In genomic region chr1:202576816-202577215, GRCh38 we compare ENCODE assay signal across 9 cellular contexts.
DNase-seq lines count a peak whose midpoint lies in the region; ATAC-seq and TF ChIP-seq lines count a peak whose summit lies in the region.
"Had no signal": no experiment of that assay in that cellular context is flagged by ENCODE, and none has a peak within 500 bp of the region (broad histone marks: within the 10 kb centered on the region; RNA-seq: fewer than 3 reads in every experiment).

No MANE protein-coding gene starts in this region.

- H3K27me3 ChIP-seq in right atrium auricular region = no peaks in the 10 kb centered on the region
- no peaks in the 10 kb centered on the region for H3K27me3 ChIP-seq in stomach
- H3K27me3 ChIP-seq in BE2C = no peaks in the 10 kb centered on the region

- H3K4me1 ChIP-seq in HEK293 (ENCODE audit: control insufficient read depth, insufficient read depth, low read length) (peaks cover 8% of the 10 kb centered on the region), right atrium auricular region (peaks cover 0 to 54% of the 10 kb centered on the region in 2 donors), stomach (peaks cover 0 to 83% (median 45%) of the 10 kb centered on the region in 4 donors), BE2C (peaks cover 83% of the 10 kb centered on the region)

- no peak for TF ChIP-seq CTCF in HEK293 (tag by site-specific recombination; IDR thresholded peaks at IDR 0.05)
- no peak for TF ChIP-seq CTCF in right atrium auricular region (IDR thresholded peaks at IDR 0.05)
- no peak for TF ChIP-seq CTCF in stomach (IDR thresholded peaks at IDR 0.05)
- no peak for TF ChIP-seq CTCF in BE2C (IDR thresholded peaks at IDR 0.05; ENCODE audit: low read depth, low read length)

- H3K4me3 ChIP-seq in HEK293 (ENCODE audit: low read depth, low read length) = no peak overlapping the region
- H3K4me3 ChIP-seq in right atrium auricular region = no peak overlapping the region
- H3K4me3 ChIP-seq in stomach = no peak overlapping the region
- no peak overlapping the region for H3K4me3 ChIP-seq in BE2C (ENCODE audit: low read depth, low read length)

- H3K9me3 ChIP-seq in HEK293 (ENCODE audit: control insufficient read depth, insufficient read depth, low read depth, low read length) (no peaks in the 10 kb centered on the region), right atrium auricular region (no peaks in the 10 kb centered on the region), stomach (no peaks in the 10 kb centered on the region), BE2C (no peaks in the 10 kb centered on the region)

- peak; percentile 70 for DNase-seq in amniotic epithelial cell (ENCODE audit: low read depth)
- no peak for DNase-seq in right atrium auricular region (ENCODE audit: low spot score)
- no peak for DNase-seq in stomach
- no peak for DNase-seq in BE2C

- CTCF ChIA-PET in HEK293 (lab: Yijun Ruan, JAX) = interaction anchor here (0.6 to 1.5 kb wide), 8 partner anchors 9 to 113 kb away, joined by 3 to 6 read pairs (median 4); no protein-coding TSS in a partner anchor

- ATAC-seq in GM18870 (IDR thresholded peaks at IDR 0.05; ENCODE audit: unreplicated experiment) = no peak
- no peak for ATAC-seq in GM21526 (IDR thresholded peaks at IDR 0.05; ENCODE audit: low FRiP score, unreplicated experiment)
- ATAC-seq in GM19395 (IDR thresholded peaks at IDR 0.05; ENCODE audit: unreplicated experiment) = no peak

- intact Hi-C loops in stomach (cut with DNase I; ENCODE audit: low total_unique reads) = no loop called here

- POLR2A ChIA-PET in HEK293 (lab: Yijun Ruan, JAX) = no interaction called here

- 65 to 90% (median 69%) methylated on average over 1 of the region's 1 CpG for WGBS in stomach, 5 donors

- H3K36me3 ChIP-seq in HEK293 (ENCODE audit: control insufficient read depth in 2 of 2, insufficient read depth in 1 of 2, low read length in 2 of 2) (peaks cover 0 to 7% of the 10 kb centered on the region in 2 experiments; a peak in 1 of 3 replicates), right atrium auricular region (peaks cover 56% of the 10 kb centered on the region), stomach (peaks cover 13 to 58% (median 51%) of the 10 kb centered on the region in 4 donors), BE2C (no peaks in the 10 kb centered on the region)

- TF ChIP-seq POLR2A in stomach (IDR thresholded peaks at IDR 0.05) = no peak

- no peak for TF ChIP-seq EP300 in stomach (IDR thresholded peaks at IDR 0.05)

- no peak overlapping the region for H3K27ac ChIP-seq in HEK293 (ENCODE audit: extremely low read depth, low read depth, low read length)
- H3K27ac ChIP-seq in right atrium auricular region = peak overlapping the region; percentile 32 to 68
- H3K27ac ChIP-seq in stomach = peak overlapping the region in 4 of 5 donors; percentile 43 to 74 (median 72)
- H3K27ac ChIP-seq: KMS-11 had no signal

TF ChIP-seq in HEK293, 187 proteins besides CTCF, POLR2A, EP300 and RAD21:
- TF ChIP-seq ZFP41 (tag by site-specific recombination; IDR thresholded peaks at IDR 0.05; ENCODE audit: borderline replicate concordance) (no peak), ZNF791 (tag by site-specific recombination; IDR thresholded peaks at IDR 0.05) (no peak), ZBTB49 (tag by site-specific recombination; IDR thresholded peaks at IDR 0.05; ENCODE audit: low read depth) (no peak), GLIS1 (tag by site-specific recombination; IDR thresholded peaks at IDR 0.05) (peak; percentile 71), ZNF423 (tag by site-specific recombination; IDR thresholded peaks at IDR 0.05) (no peak), ZNF529 (tag by site-specific recombination; IDR thresholded peaks at IDR 0.05; ENCODE audit: insufficient replicate concordance) (no peak), IKZF3 (tag by site-specific recombination; IDR thresholded peaks at IDR 0.05) (no peak), ZNF610 (tag by site-specific recombination; IDR thresholded peaks at IDR 0.05; ENCODE audit: borderline replicate concordance) (no peak)
TF ChIP-seq in HEK293: peak in this region for 1.
